In genomic region chr10:6786579-6787031, GRCh38 we compare ENCODE assay signal across 8 cellular contexts.
DNase-seq lines count a peak whose midpoint lies in the region; ATAC-seq and TF ChIP-seq lines count a peak whose summit lies in the region.

No MANE protein-coding gene starts in this region.

- POLR2A ChIA-PET in RWPE1 (lab: Yijun Ruan, JAX; ENCODE audit: low non-redundant PET), result no interaction called here

- no peaks in the 10 kb centered on the region for H3K4me1 Mint-ChIP-seq in stimulated activated naive CD8-positive, alpha-beta T cell treated with anti-CD3 and anti-CD28 coated beads, Interleukin-15, amount 100 ng/mL, for 72 hours

- no peaks in the 10 kb centered on the region for H3K79me2 ChIP-seq in osteoblast (ENCODE audit: insufficient read depth, low read length)

- H3K36me3 ChIP-seq in osteoblast (ENCODE audit: insufficient read depth, low read length), result no peaks in the 10 kb centered on the region

- H3K4me2 ChIP-seq in osteoblast (ENCODE audit: insufficient read depth, low read length), result peak overlapping the region; percentile 78

- TF ChIP-seq CTCF in C4-2B (conservative IDR thresholded peaks at IDR 0.05), result peak; percentile 55
- no peak; the same call in 1 of the 2 replicates for TF ChIP-seq CTCF in RWPE1 (conservative IDR thresholded peaks at IDR 0.05; ENCODE audit: low read depth)
- TF ChIP-seq CTCF in osteoblast (IDR thresholded peaks at IDR 0.05; ENCODE audit: extremely low read depth, low read depth, low read length), result peak; percentile 43

- ATAC-seq in stimulated activated naive CD8-positive, alpha-beta T cell treated with anti-CD3 and anti-CD28 coated beads, Interleukin-15, amount 100 ng/mL, for 72 hours, result no peak
- ATAC-seq in GM18870 (IDR thresholded peaks at IDR 0.05; ENCODE audit: unreplicated experiment), result no peak

- no peaks in the 10 kb centered on the region for H3K27me3 ChIP-seq in osteoblast (ENCODE audit: insufficient read depth, low read length)

- peak; percentile 35 for DNase-seq in RWPE1 (ENCODE audit: low spot score)
- DNase-seq in fibroblast of gingiva (ENCODE audit: low read depth), result peak; percentile 49
- no peak for DNase-seq in osteoblast (ENCODE audit: insufficient read length, low spot score, missing footprints)
- no peak for DNase-seq in NCI-H1105 treated with DMSO at 0.1 percent for 48 hours (lab: John Stamatoyannopoulos, UW)
- no peak for DNase-seq in effector CD4-positive, alpha-beta T cell
- DNase-seq in stimulated activated naive CD8-positive, alpha-beta T cell treated with anti-CD3 and anti-CD28 coated beads, Interleukin-15, amount 100 ng/mL, for 72 hours, result no peak

- peaks cover 5% of the 10 kb centered on the region for H3K4me1 ChIP-seq in osteoblast (ENCODE audit: insufficient read depth, low read length)

- peaks cover 28% of the 10 kb centered on the region for H3K27me3 Mint-ChIP-seq in stimulated activated naive CD8-positive, alpha-beta T cell treated with anti-CD3 and anti-CD28 coated beads, Interleukin-15, amount 100 ng/mL, for 72 hours

- H3K27ac Mint-ChIP-seq in stimulated activated naive CD8-positive, alpha-beta T cell treated with anti-CD3 and anti-CD28 coated beads, Interleukin-15, amount 100 ng/mL, for 72 hours, result no peak overlapping the region

- H3K4me3 Mint-ChIP-seq in stimulated activated naive CD8-positive, alpha-beta T cell treated with anti-CD3 and anti-CD28 coated beads, Interleukin-15, amount 100 ng/mL, for 72 hours, result no peak overlapping the region

- no peaks in the 10 kb centered on the region for H3K9me3 ChIP-seq in osteoblast (ENCODE audit: low read depth, low read length)

- no peaks in the 10 kb centered on the region for H3K9me3 Mint-ChIP-seq in stimulated activated naive CD8-positive, alpha-beta T cell treated with anti-CD3 and anti-CD28 coated beads, Interleukin-15, amount 100 ng/mL, for 72 hours

- peak overlapping the region; percentile 32 for H3K4me3 ChIP-seq in osteoblast (ENCODE audit: insufficient read depth, low read length)

- H2AFZ ChIP-seq in osteoblast (ENCODE audit: low read length), result peak overlapping the region; percentile 27

- H4K20me1 ChIP-seq in osteoblast (ENCODE audit: insufficient read depth, low read length), result no peaks in the 10 kb centered on the region

- H3K27ac ChIP-seq in C4-2B (no peak overlapping the region), RWPE1 (no peak overlapping the region), osteoblast (ENCODE audit: low read depth, low read length) (peak overlapping the region; percentile 20)

- CTCF ChIA-PET in RWPE1 (lab: Yijun Ruan, JAX), result interaction anchor here (0.5 to 1.5 kb wide), 5 partner anchors 16 to 1256 kb away, joined by 3 to 5 read pairs (median 4); no protein-coding TSS in a partner anchor

Comparison
In these comparisons a context has a peak if more than half of its experiments do, and no peak if none do; other contexts are left out.
1. DNase-seq: peak in RWPE1 (single experiment) and fibroblast of gingiva (single experiment); none in osteoblast (single experiment), NCI-H1105 treated with DMSO at 0.1 percent for 48 hours (single experiment), effector CD4-positive, alpha-beta T cell (single experiment) and stimulated activated naive CD8-positive, alpha-beta T cell treated with anti-CD3 and anti-CD28 coated beads, Interleukin-15, amount 100 ng/mL, for 72 hours (0 of 2).